ENCODE assay signal across 13 cellular contexts in genomic region chr19:23957660-23958281, GRCh38. TPM values are rescaled to one million over a fixed set of nuclear protein-coding genes. Genes with fewer than 3 reads are reported as not detected.
DNase-seq lines count a peak whose midpoint lies in the region; ATAC-seq, FAIRE-seq and TF ChIP-seq lines count a peak whose summit lies in the region.
"Had no signal": no experiment of that assay in that cellular context is flagged by ENCODE, and none has a peak within 500 bp of the region (broad histone marks: within the 10 kb centered on the region; RNA-seq: fewer than 3 reads in every experiment).

No MANE protein-coding gene starts in this region.

- H4K20me1 ChIP-seq in keratinocyte (ENCODE audit: control insufficient read depth, extremely low read depth, insufficient read depth, low read length), result no peaks in the 10 kb centered on the region

- dilution Hi-C loops in keratinocyte (cut with MboI; ENCODE audit: extremely low pct_ligation_motif_present, low sequenced_read_pairs), result no loop called here

- H3K36me3 Mint-ChIP-seq in HFFc6 (ENCODE audit: low read depth), result 0 out of 2 replicates have a peak, but pooled peaks cover 5% of the 10 kb centered on the region

- no peaks in the 10 kb centered on the region for H3K79me2 ChIP-seq in keratinocyte (ENCODE audit: control insufficient read depth, insufficient read depth, low read length)

- FAIRE-seq in keratinocyte (lab: Jason Lieb, UNC), result no peak

- no peak overlapping the region for H2AFZ ChIP-seq in keratinocyte (ENCODE audit: control insufficient read depth, low read length)

- H3K4me1 ChIP-seq in adipocyte (ENCODE audit: control insufficient read depth, insufficient read depth, low read length) (no peaks in the 10 kb centered on the region), keratinocyte (ENCODE audit: control insufficient read depth, extremely low read depth, insufficient read depth, low read length) (no peaks in the 10 kb centered on the region)
- H3K4me1 ChIP-seq: Peyer's patch had no signal

- H3K27ac Mint-ChIP-seq in HFFc6, result peak overlapping the region; percentile 77
- H3K27ac Mint-ChIP-seq: activated CD4-positive, alpha-beta T cell treated with anti-CD3 and anti-CD28 coated beads for 36 hours; activated naive CD4-positive, alpha-beta T cell treated with anti-CD3 and anti-CD28 coated beads, Interleukin-2, amount 50 U/mL, for 72 hours; CD8-positive, alpha-beta memory T cell had no signal

- H3K36me3 ChIP-seq in adipocyte (ENCODE audit: control insufficient read depth, insufficient read depth, low read length, severe bottlenecking) (no peaks in the 10 kb centered on the region), keratinocyte (ENCODE audit: control insufficient read depth in 2 of 2, extremely low read depth in 1 of 2, insufficient read depth in 2 of 2, low read length in 2 of 2) (no peaks in the 10 kb centered on the region)
- H3K36me3 ChIP-seq: Peyer's patch had no signal

- no peaks in the 10 kb centered on the region for H3K27me3 Mint-ChIP-seq in HFFc6 (ENCODE audit: insufficient read depth)
- H3K27me3 Mint-ChIP-seq: activated CD4-positive, alpha-beta T cell treated with anti-CD3 and anti-CD28 coated beads for 36 hours had no signal

- TF ChIP-seq CTCF in HFFc6 (IDR thresholded peaks at IDR 0.05) (peak; percentile 62), keratinocyte (optimal IDR thresholded peaks at IDR 0.05 in 1 of 3, IDR thresholded peaks at IDR 0.05 in 1 of 3, conservative IDR thresholded peaks at IDR 0.05 in 1 of 3; ENCODE audit: extremely low read depth in 1 of 3, insufficient read depth in 2 of 3, low read length in 3 of 3) (no peak)

- no peaks in the 10 kb centered on the region for H3K9me1 ChIP-seq in keratinocyte (ENCODE audit: control insufficient read depth, extremely low read depth, insufficient read depth, low read length)

- no peak overlapping the region for H3K9ac ChIP-seq in adipocyte (ENCODE audit: low read length)
- no peak overlapping the region for H3K9ac ChIP-seq in keratinocyte (ENCODE audit: control insufficient read depth, extremely low read depth, insufficient read depth, low read length)

- H3K27me3 ChIP-seq in adipocyte (replicated peaks; ENCODE audit: control insufficient read depth, insufficient read depth, low read length) (no peaks in the 10 kb centered on the region), keratinocyte (ENCODE audit: control insufficient read depth, extremely low read depth, insufficient read depth, low read length) (no peaks in the 10 kb centered on the region)
- H3K27me3 ChIP-seq: Peyer's patch had no signal

- H3K4me3 ChIP-seq in adipocyte (ENCODE audit: low read length), result no peak overlapping the region
- H3K4me3 ChIP-seq in keratinocyte (ENCODE audit: control insufficient read depth in 2 of 3, extremely low read depth in 1 of 3, insufficient read depth in 2 of 3, low read depth in 1 of 3, low read length in 3 of 3), result no peak overlapping the region
- H3K4me3 ChIP-seq: Peyer's patch had no signal

- H3K27ac ChIP-seq in keratinocyte (ENCODE audit: control insufficient read depth, insufficient read depth, low read length), result no peak overlapping the region

- peaks cover 10% of the 10 kb centered on the region for H3K9me3 ChIP-seq in adipocyte (ENCODE audit: control insufficient read depth, low read length)
- peaks cover 10% of the 10 kb centered on the region for H3K9me3 ChIP-seq in keratinocyte (ENCODE audit: control insufficient read depth, low read depth, low read length)
- H3K9me3 ChIP-seq: Peyer's patch had no signal

- ATAC-seq in activated CD4-positive, CD25-positive, alpha-beta regulatory T cell treated with anti-CD3 and anti-CD28 coated beads, Interleukin-2, amount 50 U/mL, for 24 hours, result no peak
- no peak for ATAC-seq in HG02798 (IDR thresholded peaks at IDR 0.05; ENCODE audit: poor library complexity, unreplicated experiment)
- no peak for ATAC-seq in HG03280 (IDR thresholded peaks at IDR 0.05; ENCODE audit: unreplicated experiment)
- ATAC-seq: activated CD4-positive, alpha-beta T cell treated with anti-CD3 and anti-CD28 coated beads for 36 hours had no signal

- H3K4me1 Mint-ChIP-seq in HFFc6 (ENCODE audit: low read depth), result peaks cover 45% of the 10 kb centered on the region
- H3K4me1 Mint-ChIP-seq: activated CD4-positive, alpha-beta T cell treated with anti-CD3 and anti-CD28 coated beads for 36 hours; CD8-positive, alpha-beta memory T cell had no signal

- H3K4me2 ChIP-seq in keratinocyte (ENCODE audit: control insufficient read depth, extremely low read depth, insufficient read depth, low read depth, low read length), result no peak overlapping the region

- H3K4me3 Mint-ChIP-seq in HFFc6, result peak overlapping the region; percentile 48
- H3K4me3 Mint-ChIP-seq: activated CD4-positive, alpha-beta T cell treated with anti-CD3 and anti-CD28 coated beads for 36 hours; CD8-positive, alpha-beta memory T cell had no signal

- DNase-seq in AG08396 (ENCODE audit: low spot score) (peak; percentile 53), HFFc6 (peak; percentile 95), adipocyte (ENCODE audit: low read depth) (peak; percentile 65), keratinocyte (ENCODE audit: low read depth, low spot score) (peak; percentile 32)
- no peak for DNase-seq in stimulated activated CD4-positive, alpha-beta T cell treated with anti-CD3 and anti-CD28 coated beads, Interleukin-2, amount 100 ng/mL, for 48 hours
- DNase-seq: activated CD4-positive, alpha-beta T cell treated with anti-CD3 and anti-CD28 coated beads for 36 hours; CD8-positive, alpha-beta memory T cell; NCI-H1092 treated with DMSO at 0.1 percent for 48 hours; Peyer's patch had no signal

- H3K9me3 Mint-ChIP-seq in HFFc6, result peaks cover 11% of the 10 kb centered on the region

RNA-seq across cellular contexts. Expression of gene ZNF726, which starts 43.1 kb away (rescaled TPM):
- total RNA-seq in HFFc6 (2021; fragmentation: NEBNext Ultra II Directional; extraction: Animal tissue kit (Norgen Biotek cat#: 25700)), result 1 to 10 TPM; 1.1 to 4.0 (median 3.2) TPM
- 0.82 to 1.6 TPM (median 1.3 TPM) in 3 replicates for polyA plus RNA-seq in keratinocyte
- 2.0 TPM for polyA plus RNA-seq in keratinocyte (2011; ENCODE audit: low read depth)
- 0.30 and 0.47 TPM in 2 replicates for polyA plus RNA-seq in keratinocyte (2011; cell fraction: cytosol; rRNA removed)
- polyA plus RNA-seq in keratinocyte (2011; cell fraction: nucleus; rRNA removed), result 1.9 and 2.4 TPM in 2 replicates
- polyA plus RNA-seq in keratinocyte (2012; ENCODE audit: low replicate concordance), result 0.55 and 1.7 TPM in 2 replicates
- 1.2 to 1.9 TPM in 2 of 3 replicates, not detected in the other for polyA minus RNA-seq in keratinocyte
- not detected for polyA minus RNA-seq in keratinocyte (2011; cell fraction: cytosol; rRNA and poly(A)+ RNA removed)
- 0.74 and 2.0 TPM in 2 replicates for polyA minus RNA-seq in keratinocyte (2011; cell fraction: nucleus; rRNA and poly(A)+ RNA removed)

Comparison
In these comparisons a context has a peak if more than half of its experiments do, and no peak if none do; other contexts are left out.
1. DNase-seq: peak in AG08396 (single experiment), HFFc6 (single experiment), adipocyte (single experiment) and keratinocyte (single experiment); none in stimulated activated CD4-positive, alpha-beta T cell treated with anti-CD3 and anti-CD28 coated beads, Interleukin-2, amount 100 ng/mL, for 48 hours (0 of 2).